In genomic region chr12:67067453-67068203, GRCh38 we compare ENCODE assay signal across 9 cellular contexts.
A peak's percentile ranks its signal among the peaks of the same experiment; 100 is the strongest.
DNase-seq lines count a peak whose midpoint lies in the region; ATAC-seq, FAIRE-seq and TF ChIP-seq lines count a peak whose summit lies in the region.
"Had no signal": no experiment of that assay in that cellular context is flagged by ENCODE, and none has a peak within 500 bp of the region (broad histone marks: within the 10 kb centered on the region; RNA-seq: fewer than 3 reads in every experiment).

No MANE protein-coding gene starts in this region.

- no peaks in the 10 kb centered on the region for H3K36me3 Mint-ChIP-seq in activated naive CD4-positive, alpha-beta T cell treated with anti-CD3 and anti-CD28 coated beads, Interleukin-2, amount 50 U/mL, for 24 hours
- peaks cover 1% of the 10 kb centered on the region for H3K36me3 Mint-ChIP-seq in activated T-helper 1 cell treated with anti-CD3 and anti-CD28 coated beads, Interleukin-12 subunit alpha, Interleukin-12 subunit beta, Interleukin-2, Interleukin-4 antibody, amounts not matched to agents 30 ng/mL and 10 ng/mL and 1 ng/mL, durations not matched to agents 14 hours and 24 hours and 36 hours (ENCODE audit: low read depth)

- H3K4me3 ChIP-seq in thyroid gland (replicated peaks in 1 of 3): peak overlapping the region in 2 of 3 donors; percentile 53 to 62

- H3K4me1 Mint-ChIP-seq in activated naive CD4-positive, alpha-beta T cell treated with anti-CD3 and anti-CD28 coated beads, Interleukin-2, amount 50 U/mL, for 24 hours: peaks cover 39% of the 10 kb centered on the region
- peaks cover 17% of the 10 kb centered on the region for H3K4me1 Mint-ChIP-seq in activated T-helper 1 cell treated with anti-CD3 and anti-CD28 coated beads, Interleukin-12 subunit alpha, Interleukin-12 subunit beta, Interleukin-2, Interleukin-4 antibody, amounts not matched to agents 30 ng/mL and 10 ng/mL and 1 ng/mL, durations not matched to agents 14 hours and 24 hours and 36 hours (ENCODE audit: low read depth)

- intact Hi-C loops in activated T-helper 1 cell treated with anti-CD3 and anti-CD28 coated beads, Interleukin-12 subunit alpha, Interleukin-12 subunit beta, Interleukin-2, Interleukin-4 antibody, amounts not matched to agents 30 ng/mL and 10 ng/mL and 1 ng/mL, durations not matched to agents 14 hours and 24 hours and 36 hours (cut with micrococcal nuclease): loop anchor here (2.0 kb wide), 1 partner anchor 201 kb away; the partner anchor contains the start of gene CAND1
- intact Hi-C loops in thyroid gland (cut with DNase I): no loop called here

- H3K27ac ChIP-seq in thyroid gland: no peak overlapping the region

- no peak for FAIRE-seq in GM19239 (lab: Jason Lieb, UNC)
- FAIRE-seq: islet of Langerhans had no signal

- no peaks in the 10 kb centered on the region for H3K9me3 Mint-ChIP-seq in activated naive CD4-positive, alpha-beta T cell treated with anti-CD3 and anti-CD28 coated beads, Interleukin-2, amount 50 U/mL, for 24 hours
- no peaks in the 10 kb centered on the region for H3K9me3 Mint-ChIP-seq in activated T-helper 1 cell treated with anti-CD3 and anti-CD28 coated beads, Interleukin-12 subunit alpha, Interleukin-12 subunit beta, Interleukin-2, Interleukin-4 antibody, amounts not matched to agents 30 ng/mL and 10 ng/mL and 1 ng/mL, durations not matched to agents 14 hours and 24 hours and 36 hours

- H3K4me1 ChIP-seq in thyroid gland: peaks cover 8 to 10% of the 10 kb centered on the region in 2 donors

- peak in 1 of 6 experiments; percentile 7 for TF ChIP-seq CTCF in thyroid gland (IDR thresholded peaks at IDR 0.05)

- H3K9me3 ChIP-seq in thyroid gland: no peaks in the 10 kb centered on the region

- DNase-seq in activated naive CD4-positive, alpha-beta T cell treated with anti-CD3 and anti-CD28 coated beads, Interleukin-2, amount 50 U/mL, for 16 hours: no peak
- DNase-seq in activated T-helper 1 cell treated with anti-CD3 and anti-CD28 coated beads, Interleukin-12 subunit alpha, Interleukin-12 subunit beta, Interleukin-2, Interleukin-4 antibody, amounts not matched to agents 30 ng/mL and 10 ng/mL and 1 ng/mL, durations not matched to agents 14 hours and 24 hours and 36 hours (ENCODE audit: low spot score): no peak
- DNase-seq in kidney glomerular epithelial cell (lab: John Stamatoyannopoulos, UW) (peak; percentile 36), thyroid gland (no peak), NCI-H526 treated with DMSO at 0.1 percent for 48 hours (lab: John Stamatoyannopoulos, UW) (no peak), GM19239 (ENCODE audit: insufficient read length, low spot score) (no peak)

- peak overlapping the region; percentile 96 for H3K4me3 Mint-ChIP-seq in activated naive CD4-positive, alpha-beta T cell treated with anti-CD3 and anti-CD28 coated beads, Interleukin-2, amount 50 U/mL, for 24 hours
- H3K4me3 Mint-ChIP-seq in activated T-helper 1 cell treated with anti-CD3 and anti-CD28 coated beads, Interleukin-12 subunit alpha, Interleukin-12 subunit beta, Interleukin-2, Interleukin-4 antibody, amounts not matched to agents 30 ng/mL and 10 ng/mL and 1 ng/mL, durations not matched to agents 14 hours and 24 hours and 36 hours: peak overlapping the region; percentile 78

- WGBS in thyroid gland, 2 donors: 35 to 38% methylated on average over 12 of the region's 12 CpGs

- TF ChIP-seq POLR2A in thyroid gland (IDR thresholded peaks at IDR 0.05): no peak

- no peaks in the 10 kb centered on the region for H3K36me3 ChIP-seq in thyroid gland

- no peak for ATAC-seq in GM18511 (IDR thresholded peaks at IDR 0.05; ENCODE audit: unreplicated experiment)

- H3K27ac Mint-ChIP-seq in activated naive CD4-positive, alpha-beta T cell treated with anti-CD3 and anti-CD28 coated beads, Interleukin-2, amount 50 U/mL, for 24 hours: peak overlapping the region; percentile 84
- H3K27ac Mint-ChIP-seq in activated T-helper 1 cell treated with anti-CD3 and anti-CD28 coated beads, Interleukin-12 subunit alpha, Interleukin-12 subunit beta, Interleukin-2, Interleukin-4 antibody, amounts not matched to agents 30 ng/mL and 10 ng/mL and 1 ng/mL, durations not matched to agents 14 hours and 24 hours and 36 hours: no peak overlapping the region

- H3K27me3 Mint-ChIP-seq in activated naive CD4-positive, alpha-beta T cell treated with anti-CD3 and anti-CD28 coated beads, Interleukin-2, amount 50 U/mL, for 24 hours: no peaks in the 10 kb centered on the region
- H3K27me3 Mint-ChIP-seq in activated T-helper 1 cell treated with anti-CD3 and anti-CD28 coated beads, Interleukin-12 subunit alpha, Interleukin-12 subunit beta, Interleukin-2, Interleukin-4 antibody, amounts not matched to agents 30 ng/mL and 10 ng/mL and 1 ng/mL, durations not matched to agents 14 hours and 24 hours and 36 hours (ENCODE audit: insufficient read depth): peaks cover 52% of the 10 kb centered on the region

- no peaks in the 10 kb centered on the region for H3K27me3 ChIP-seq in thyroid gland
